Comparison of ENCODE assay signal across 1 cellular context in genomic region chr2:44060990-44061389, GRCh38.
TF ChIP-seq lines count a peak whose summit lies in the region.

No MANE protein-coding gene starts in this region.

TF ChIP-seq in HepG2, 621 proteins besides CTCF, POLR2A, EP300 and RAD21 (continued from another document and continues in another):
- TF ChIP-seq ZNF142 (CRISPR knock-in tag; IDR thresholded peaks at IDR 0.05) (no peak), CEBPG (CRISPR knock-in tag; IDR thresholded peaks at IDR 0.05) (no peak), CC2D1A (CRISPR knock-in tag; IDR thresholded peaks at IDR 0.05) (no peak), ZNF577 (CRISPR knock-in tag; IDR thresholded peaks at IDR 0.05; ENCODE audit: borderline replicate concordance, low read depth) (no peak), ZNF235 (CRISPR knock-in tag; IDR thresholded peaks at IDR 0.05; ENCODE audit: borderline replicate concordance) (no peak), EEA1 (CRISPR knock-in tag; IDR thresholded peaks at IDR 0.05; ENCODE audit: borderline replicate concordance) (no peak), ZNF382 (CRISPR knock-in tag; IDR thresholded peaks at IDR 0.05; ENCODE audit: borderline replicate concordance) (no peak), FOSL2 (CRISPR knock-in tag; IDR thresholded peaks at IDR 0.05) (no peak), THRA (CRISPR knock-in tag; IDR thresholded peaks at IDR 0.05; ENCODE audit: borderline replicate concordance) (no peak), CREB1 (IDR thresholded peaks at IDR 0.05) (no peak), CREB1 (CRISPR knock-in tag; IDR thresholded peaks at IDR 0.05) (peak; percentile 48; the same call in 1 of the 2 replicates), NCOR1 (IDR thresholded peaks at IDR 0.05; ENCODE audit: borderline replicate concordance, low read length) (peak; percentile 87), ZNF280D (CRISPR knock-in tag; IDR thresholded peaks at IDR 0.05) (no peak), RXRB (CRISPR knock-in tag; IDR thresholded peaks at IDR 0.05; ENCODE audit: borderline replicate concordance) (0 out of 2 replicates have a peak, but pooled peaks have one; percentile 29), HNF1B (CRISPR knock-in tag; IDR thresholded peaks at IDR 0.05) (no peak), ZNF136 (CRISPR knock-in tag; IDR thresholded peaks at IDR 0.05; ENCODE audit: low read depth) (no peak), NFAT5 (CRISPR knock-in tag; IDR thresholded peaks at IDR 0.05) (no peak), TSC22D2 (CRISPR knock-in tag; IDR thresholded peaks at IDR 0.05; ENCODE audit: borderline replicate concordance) (no peak), MAF1 (CRISPR knock-in tag; IDR thresholded peaks at IDR 0.05; ENCODE audit: borderline replicate concordance) (no peak), ZBTB10 (CRISPR knock-in tag; IDR thresholded peaks at IDR 0.05; ENCODE audit: borderline replicate concordance) (no peak), MEF2D (CRISPR knock-in tag; IDR thresholded peaks at IDR 0.05) (no peak), SMARCC2 (IDR thresholded peaks at IDR 0.05) (0 out of 2 replicates have a peak, but pooled peaks have one; percentile 42), HHEX (CRISPR knock-in tag; IDR thresholded peaks at IDR 0.05) (no peak), TBX3 (IDR thresholded peaks at IDR 0.05; ENCODE audit: borderline replicate concordance) (peak; percentile 45; the same call in 1 of the 2 replicates), ZNF563 (CRISPR knock-in tag; IDR thresholded peaks at IDR 0.05) (no peak), ZFP62 (CRISPR knock-in tag; IDR thresholded peaks at IDR 0.05) (no peak), KMT2A (CRISPR knock-in tag; IDR thresholded peaks at IDR 0.05) (no peak), TAF15 (IDR thresholded peaks at IDR 0.05; ENCODE audit: low read depth, low read length, poor library complexity, severe bottlenecking) (no peak), HOMEZ (CRISPR knock-in tag; IDR thresholded peaks at IDR 0.05; ENCODE audit: low read depth) (no peak), MLXIP (CRISPR knock-in tag; IDR thresholded peaks at IDR 0.05; ENCODE audit: borderline replicate concordance) (no peak)
